8 cellular contexts compared by ENCODE assay signal in genomic region chr16:52068447-52069074, GRCh38.
A peak's percentile ranks its signal among the peaks of the same experiment; 100 is the strongest.
DNase-seq lines count a peak whose midpoint lies in the region; ATAC-seq lines count a peak whose summit lies in the region.

No MANE protein-coding gene starts in this region.

- peak; percentile 41 for DNase-seq in G401 (ENCODE audit: low spot score)
- peak; percentile 64 for DNase-seq in NCI-H2171 (lab: John Stamatoyannopoulos, UW)
- peak; percentile 24 for DNase-seq in myocyte (ENCODE audit: low read depth)
- no peak for DNase-seq in SIG-M5 treated with dmso at 0.1 percent for 504 hours (lab: John Stamatoyannopoulos, UW; ENCODE audit: unreplicated experiment)
- DNase-seq in GM19240 (ENCODE audit: insufficient read length, low spot score), result no peak

- in situ Hi-C loops in G401 (cut with HindIII; ENCODE audit: low sequenced_read_pairs), result no loop called here

- ATAC-seq in HG03442 (IDR thresholded peaks at IDR 0.05; ENCODE audit: unreplicated experiment) (no peak), HG03175 (IDR thresholded peaks at IDR 0.05; ENCODE audit: unreplicated experiment) (no peak)

- peak overlapping the region; percentile 96 for H3K27ac ChIP-seq in cingulate gyrus (ENCODE audit: low read depth, low read length)

Comparison
In these comparisons a context has a peak if more than half of its experiments do, and no peak if none do; other contexts are left out.
1. DNase-seq: peak in G401 (single experiment), NCI-H2171 (single experiment) and myocyte (single experiment); none in SIG-M5 treated with dmso at 0.1 percent for 504 hours (single experiment) and GM19240 (single experiment).